Comparison of ENCODE assay signal across 34 cellular contexts in genomic region chr10:133243593-133243992, GRCh38. TPM values are rescaled to one million over a fixed set of nuclear protein-coding genes. Genes with fewer than 3 reads are reported as not detected.
"Had no signal": no experiment of that assay in that cellular context is flagged by ENCODE, and none has a peak within 500 bp of the region (broad histone marks: within the 10 kb centered on the region; RNA-seq: fewer than 3 reads in every experiment).

No MANE protein-coding gene starts in this region.

- H3K9me3 ChIP-seq: SJCRH30 had no signal

- DNase-seq: activated B cell treated with CpG ODN at 0.5 μM for 24 hours; activated CD4-positive, alpha-beta T cell treated with anti-CD3 and anti-CD28 coated beads for 48 hours; activated CD4-positive, alpha-beta T cell treated with anti-CD3 and anti-CD28 coated beads, Interleukin-2, amount 50 U/mL, for 4 hours; activated CD4-positive, CD25-positive, alpha-beta regulatory T cell treated with anti-CD3 and anti-CD28 coated beads, Interleukin-2, amount 50 U/mL, for 72 hours; activated CD8-positive, alpha-beta T cell treated with anti-CD3 and anti-CD28 coated beads for 36 hours; activated effector memory CD4-positive, alpha-beta T cell treated with anti-CD3 and anti-CD28 coated beads, Interleukin-2, amount 50 U/mL, for 16 hours; activated naive CD4-positive, alpha-beta T cell; activated naive CD4-positive, alpha-beta T cell treated with anti-CD3 and anti-CD28 coated beads, Interleukin-2, amount 50 U/mL, for 16 hours; activated naive CD8-positive, alpha-beta T cell treated with anti-CD3 and anti-CD28 coated beads for 36 hours; activated T-cell treated with anti-CD3 and anti-CD28 coated beads, Interleukin-2, amount 50 U/mL, for 1 hour; activated T-cell treated with anti-CD3 and anti-CD28 coated beads, Interleukin-2, amount 50 U/mL, for 72 hours; amniotic stem cell; aorta; brain microvascular endothelial cell; central memory CD4-positive, alpha-beta T cell; Karpas-422; NCI-H1105; NCI-H1417 treated with DMSO at 0.1 percent for 48 hours; NCI-H187; NCI-H2081; NCI-H345; NCI-H524 treated with DMSO at 0.1 percent for 48 hours; SHP77; SJCRH30 had no signal

- H3K36me3 Mint-ChIP-seq: activated naive CD8-positive, alpha-beta T cell treated with anti-CD3 and anti-CD28 coated beads for 36 hours had no signal

- H3K27ac Mint-ChIP-seq: activated B cell treated with CpG ODN at 0.5 μM for 24 hours; activated CD8-positive, alpha-beta T cell treated with anti-CD3 and anti-CD28 coated beads for 36 hours; activated naive CD8-positive, alpha-beta T cell treated with anti-CD3 and anti-CD28 coated beads for 36 hours; activated T-cell treated with anti-CD3 and anti-CD28 coated beads, Interleukin-2, amount 50 U/mL, for 72 hours; activated T-helper 17 cell treated with anti-CD3 and anti-CD28 coated beads, Interleukin-2, amount 50 U/mL, for 72 hours; T-helper 1 cell treated with Interleukin-12 subunit alpha and Interleukin-12 subunit beta and Interleukin-4 antibody, amounts not matched to agents 30 μg/mL and 1 μg/mL, for 36 hours had no signal

- H3K27ac ChIP-seq: brain microvascular endothelial cell, SJCRH30, SK-N-MC, VCaP had no signal

- H3K36me3 ChIP-seq: brain microvascular endothelial cell, SJCRH30 had no signal

- H3K4me3 ChIP-seq: SJCRH30, SK-N-MC had no signal

- H3K4me3 Mint-ChIP-seq: activated B cell treated with CpG ODN at 0.5 μM for 24 hours; activated CD8-positive, alpha-beta T cell treated with anti-CD3 and anti-CD28 coated beads for 36 hours; activated naive CD8-positive, alpha-beta T cell treated with anti-CD3 and anti-CD28 coated beads for 36 hours; activated T-cell treated with anti-CD3 and anti-CD28 coated beads, Interleukin-2, amount 50 U/mL, for 72 hours; activated T-helper 17 cell treated with anti-CD3 and anti-CD28 coated beads, Interleukin-2, amount 50 U/mL, for 72 hours; T-helper 1 cell treated with Interleukin-12 subunit alpha and Interleukin-12 subunit beta and Interleukin-4 antibody, amounts not matched to agents 30 μg/mL and 1 μg/mL, for 36 hours had no signal

- ATAC-seq: activated CD8-positive, alpha-beta T cell treated with anti-CD3 and anti-CD28 coated beads for 36 hours; activated T-cell treated with anti-CD3 and anti-CD28 coated beads, Interleukin-2, amount 50 U/mL, for 72 hours; activated T-helper 17 cell treated with anti-CD3 and anti-CD28 coated beads, Interleukin-2, amount 50 U/mL, for 72 hours; Panc1 had no signal

- H3K9me3 Mint-ChIP-seq: activated B cell treated with CpG ODN at 0.5 μM for 24 hours; activated CD8-positive, alpha-beta T cell treated with anti-CD3 and anti-CD28 coated beads for 36 hours; activated naive CD8-positive, alpha-beta T cell treated with anti-CD3 and anti-CD28 coated beads for 36 hours; activated T-cell treated with anti-CD3 and anti-CD28 coated beads, Interleukin-2, amount 50 U/mL, for 72 hours; activated T-helper 17 cell treated with anti-CD3 and anti-CD28 coated beads, Interleukin-2, amount 50 U/mL, for 72 hours; T-helper 1 cell treated with Interleukin-12 subunit alpha and Interleukin-12 subunit beta and Interleukin-4 antibody, amounts not matched to agents 30 μg/mL and 1 μg/mL, for 36 hours had no signal

- H3K27me3 ChIP-seq: SJCRH30 had no signal

RNA-seq across cellular contexts. Expression of gene VENTX, which starts 5.9 kb away (rescaled TPM):
- total RNA-seq: activated CD8-positive, alpha-beta memory T cell treated with anti-CD3 and anti-CD28 coated beads for 36 hours; activated naive CD8-positive, alpha-beta T cell treated with anti-CD3 and anti-CD28 coated beads for 36 hours; MCF 10A; NCI-H460; RPMI7951 had no signal

RNA-seq across cellular contexts. Expression of gene UTF1, which starts 13.6 kb away (rescaled TPM):
- total RNA-seq: activated B cell treated with CpG ODN at 0.5 μM for 24 hours; activated CD8-positive, alpha-beta memory T cell treated with anti-CD3 and anti-CD28 coated beads for 36 hours; activated CD8-positive, alpha-beta T cell treated with anti-CD3 and anti-CD28 coated beads for 36 hours; activated naive CD8-positive, alpha-beta T cell treated with anti-CD3 and anti-CD28 coated beads for 36 hours; activated T-helper 17 cell treated with anti-CD3 and anti-CD28 coated beads, Interleukin-2, amount 50 U/mL, for 72 hours; aorta; cerebellum; MCF 10A; NCI-H460; RPMI7951; SJCRH30 had no signal
